In genomic region chr12:102421801-102422583, GRCh38 we compare ENCODE assay signal across 17 cellular contexts. TPM values are rescaled to one million over a fixed set of nuclear protein-coding genes. Genes with fewer than 3 reads are reported as not detected.
DNase-seq lines count a peak whose midpoint lies in the region; ATAC-seq lines count a peak whose summit lies in the region.
"Had no signal": no experiment of that assay in that cellular context is flagged by ENCODE, and none has a peak within 500 bp of the region (broad histone marks: within the 10 kb centered on the region; RNA-seq: fewer than 3 reads in every experiment).

No MANE protein-coding gene starts in this region.

- peak; percentile 48 for DNase-seq in NCI-H1105 treated with DMSO at 0.1 percent for 48 hours (lab: John Stamatoyannopoulos, UW)
- no peak for DNase-seq in NCI-H1105 (lab: John Stamatoyannopoulos, UW)
- DNase-seq in EH (ENCODE audit: low read depth), result peak; percentile 32
- peak; percentile 16 to 36 for DNase-seq in SHP77 (lab: John Stamatoyannopoulos, UW)
- peak; percentile 57 for DNase-seq in dermis blood vessel endothelial cell
- no peak for DNase-seq in NCI-H774 (lab: John Stamatoyannopoulos, UW)
- DNase-seq in SKM-1 (lab: John Stamatoyannopoulos, UW; ENCODE audit: unreplicated experiment), result no peak
- DNase-seq: activated CD4-positive, alpha-beta T cell treated with anti-CD3 and anti-CD28 coated beads, Interleukin-2, amount 50 U/mL, for 4 hours; activated gamma-delta T cell; gastrocnemius medialis; mucosa of descending colon; NCI-H1436; NCI-H446; retina; stimulated activated naive CD4-positive, alpha-beta T cell had no signal

- ATAC-seq in HG03457 (IDR thresholded peaks at IDR 0.05; ENCODE audit: unreplicated experiment), result no peak
- ATAC-seq: gastrocnemius medialis, left lobe of liver, mucosa of descending colon had no signal

RNA-seq across cellular contexts. Expression of gene IGF1, which starts 58.4 kb away (rescaled TPM):
- total RNA-seq in dermis blood vessel endothelial cell, result 0.34 and 1.0 TPM in 2 replicates

Comparison
In these comparisons a context has a peak if more than half of its experiments do, and no peak if none do; other contexts are left out.
1. DNase-seq: peak in NCI-H1105 treated with DMSO at 0.1 percent for 48 hours (single experiment), EH (single experiment), SHP77 (2 of 2) and dermis blood vessel endothelial cell (single experiment); none in NCI-H1105 (single experiment), NCI-H774 (single experiment) and SKM-1 (single experiment).